In the genomic region with DNA sequence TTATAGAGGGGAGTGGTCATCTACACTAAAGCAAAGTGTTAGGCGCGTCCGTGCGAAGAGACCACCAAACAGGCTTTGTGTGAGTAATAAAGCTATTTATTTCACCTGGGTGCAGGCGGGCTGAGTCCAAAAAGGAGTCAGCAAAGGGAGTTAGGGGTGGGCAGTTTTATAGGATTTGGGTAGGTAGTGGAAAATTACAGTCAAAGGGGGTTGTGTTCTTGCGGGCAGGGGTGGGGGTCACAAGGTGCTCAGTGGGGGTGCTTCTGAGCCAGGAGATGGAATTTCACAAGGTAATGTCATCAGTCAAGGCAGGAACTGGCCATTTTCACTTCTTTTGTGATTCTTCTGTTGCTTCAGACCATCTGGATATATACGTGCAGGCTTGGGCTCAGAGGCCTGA, we compare ENCODE assay signal across 9 cellular contexts. TPM values are rescaled to one million over a fixed set of nuclear protein-coding genes. Genes with fewer than 3 reads are reported as not detected.
DNase-seq lines count a peak whose midpoint lies in the region; ATAC-seq, FAIRE-seq and TF ChIP-seq lines count a peak whose summit lies in the region.
"Had no signal": no experiment of that assay in that cellular context is flagged by ENCODE, and none has a peak within 500 bp of the region (broad histone marks: within the 10 kb centered on the region; RNA-seq: fewer than 3 reads in every experiment).

No MANE protein-coding gene starts in this region.

- peaks cover 34% of the 10 kb centered on the region for H3K36me3 ChIP-seq in astrocyte (ENCODE audit: insufficient read depth, low read length)
- H3K36me3 ChIP-seq in right lobe of liver, result peaks cover 3 to 42% (median 22%) of the 10 kb centered on the region in 4 donors

- no peak for FAIRE-seq in astrocyte (lab: Jason Lieb, UNC)

- peaks cover 46% of the 10 kb centered on the region for H3K36me3 Mint-ChIP-seq in activated naive CD4-positive, alpha-beta T cell treated with anti-CD3 and anti-CD28 coated beads, Interleukin-2, amount 10 ng/mL, durations not matched to agents 7 days and 5 days
- peaks cover 18% of the 10 kb centered on the region for H3K36me3 Mint-ChIP-seq in astrocyte (ENCODE audit: low read depth, unreplicated experiment)
- peaks cover 29% of the 10 kb centered on the region for H3K36me3 Mint-ChIP-seq in type B pancreatic cell

- H3K4me1 Mint-ChIP-seq in activated naive CD4-positive, alpha-beta T cell treated with anti-CD3 and anti-CD28 coated beads, Interleukin-2, amount 10 ng/mL, durations not matched to agents 7 days and 5 days, result peaks cover 55% of the 10 kb centered on the region
- H3K4me1 Mint-ChIP-seq in astrocyte (ENCODE audit: low read depth, unreplicated experiment) (peaks cover 22% of the 10 kb centered on the region), type B pancreatic cell (ENCODE audit: unreplicated experiment) (peaks cover 21% of the 10 kb centered on the region)

- H3K9me3 ChIP-seq in astrocyte (ENCODE audit: insufficient read depth, low read depth, low read length) (no peaks in the 10 kb centered on the region), right lobe of liver (no peaks in the 10 kb centered on the region)

- peaks cover 44% of the 10 kb centered on the region for H3K79me2 ChIP-seq in astrocyte (ENCODE audit: insufficient read depth, low read length)

- H3K4me3 Mint-ChIP-seq in activated naive CD4-positive, alpha-beta T cell treated with anti-CD3 and anti-CD28 coated beads, Interleukin-2, amount 10 ng/mL, durations not matched to agents 7 days and 5 days, result peak overlapping the region; percentile 96
- H3K4me3 Mint-ChIP-seq in astrocyte (ENCODE audit: unreplicated experiment) (peak overlapping the region; percentile 100), type B pancreatic cell (peak overlapping the region; percentile 100)

- H3K4me3 ChIP-seq in astrocyte (ENCODE audit: insufficient read depth, low read depth, low read length), result peak overlapping the region; percentile 88
- peak overlapping the region; percentile 79 to 95 (median 90) for H3K4me3 ChIP-seq in right lobe of liver

- peaks cover 23% of the 10 kb centered on the region for H3K4me1 ChIP-seq in astrocyte (ENCODE audit: insufficient read depth, low read length)
- H3K4me1 ChIP-seq in right lobe of liver, result peaks cover 0 to 12% (median 4%) of the 10 kb centered on the region in 4 donors

- H3K27me3 ChIP-seq in astrocyte (ENCODE audit: insufficient read depth, low read length) (no peaks in the 10 kb centered on the region), right lobe of liver (no peaks in the 10 kb centered on the region)

- H3K9ac ChIP-seq in astrocyte (ENCODE audit: low read length), result peak overlapping the region; percentile 93

- H3K9me3 Mint-ChIP-seq in activated naive CD4-positive, alpha-beta T cell treated with anti-CD3 and anti-CD28 coated beads, Interleukin-2, amount 10 ng/mL, durations not matched to agents 7 days and 5 days, result no peaks in the 10 kb centered on the region
- H3K9me3 Mint-ChIP-seq in astrocyte (ENCODE audit: unreplicated experiment) (no peaks in the 10 kb centered on the region), type B pancreatic cell (no peaks in the 10 kb centered on the region)

- H4K20me1 ChIP-seq in astrocyte (ENCODE audit: insufficient read depth, low read length), result peaks cover 15% of the 10 kb centered on the region

- CTCF ChIA-PET in activated naive CD4-positive, alpha-beta T cell treated with anti-CD3 and anti-CD28 coated beads, Interleukin-2, amount 10 ng/mL, durations not matched to agents 7 days and 5 days (lab: Charles Lee), result interaction anchor here (1.5 to 1.6 kb wide), 2 partner anchors 38 to 54 kb away, joined by 3 to 4 read pairs; partner anchors contain the start of gene CHP1

- ATAC-seq in right lobe of liver (no peak), HG02759 (IDR thresholded peaks at IDR 0.05; ENCODE audit: unreplicated experiment) (no peak)

- peaks cover 4% of the 10 kb centered on the region for H3K27me3 Mint-ChIP-seq in activated naive CD4-positive, alpha-beta T cell treated with anti-CD3 and anti-CD28 coated beads, Interleukin-2, amount 10 ng/mL, durations not matched to agents 7 days and 5 days
- H3K27me3 Mint-ChIP-seq in astrocyte (ENCODE audit: low read depth, unreplicated experiment) (no peaks in the 10 kb centered on the region), type B pancreatic cell (no peaks in the 10 kb centered on the region)

- peak overlapping the region; percentile 93 for H3K4me2 ChIP-seq in astrocyte (ENCODE audit: low read length)

- intact Hi-C loops in right lobe of liver (cut with DNase I), result no loop called here

- TF ChIP-seq POLR2A in right lobe of liver (IDR thresholded peaks at IDR 0.05), result no peak

- H3K27ac Mint-ChIP-seq in activated naive CD4-positive, alpha-beta T cell treated with anti-CD3 and anti-CD28 coated beads, Interleukin-2, amount 10 ng/mL, durations not matched to agents 7 days and 5 days, result peak overlapping the region; percentile 99
- H3K27ac Mint-ChIP-seq in astrocyte (ENCODE audit: unreplicated experiment), result peak overlapping the region; percentile 91
- peak overlapping the region; percentile 94 for H3K27ac Mint-ChIP-seq in type B pancreatic cell

- no peak for DNase-seq in activated naive CD4-positive, alpha-beta T cell treated with anti-CD3 and anti-CD28 coated beads, Interleukin-2, amount 10 ng/mL, durations not matched to agents 7 days and 5 days
- DNase-seq in activated naive CD4-positive, alpha-beta T cell (lab: John Stamatoyannopoulos, UW), result no peak
- DNase-seq in astrocyte (ENCODE audit: low read depth) (no peak), right lobe of liver (no peak), type B pancreatic cell (ENCODE audit: extremely low spot score, unreplicated experiment) (no peak), HUDEP-2 (lab: John Stamatoyannopoulos, UW; ENCODE audit: unreplicated experiment in 76 of 76) (no peak), iPS-NIHi11 (ENCODE audit: low spot score) (no peak)

- no peak overlapping the region for H2AFZ ChIP-seq in astrocyte (ENCODE audit: low read depth, low read length)

- H3K27ac ChIP-seq in astrocyte (ENCODE audit: low read depth, low read length), result peak overlapping the region; percentile 85
- H3K27ac ChIP-seq in right lobe of liver, result peak overlapping the region in 2 of 3 donors; percentile 96 to 98

- 34% methylated on average over 7 of the region's 7 CpGs for WGBS in right lobe of liver (ENCODE audit: insufficient coverage, low coverage, low lambda C conversion rate, missing lambda C conversion rate)

- no peak for TF ChIP-seq CTCF in astrocyte (IDR thresholded peaks at IDR 0.05; ENCODE audit: insufficient read depth, low read depth, low read length)
- no peak for TF ChIP-seq CTCF in right lobe of liver (IDR thresholded peaks at IDR 0.05)
- TF ChIP-seq CTCF in type B pancreatic cell (conservative IDR thresholded peaks at IDR 0.05), result no peak

RNA-seq across cellular contexts. Expression of gene OIP5, which starts 47.1 kb away (rescaled TPM):
- 1.2 and 1.7 TPM in 2 replicates for total RNA-seq in astrocyte
- total RNA-seq in right lobe of liver, result 1 to 10 TPM in 1 of 6 experiments, under 1 TPM in 4, not detected in 1; 0.23 to 1.1 (median 0.82) TPM
- total RNA-seq in type B pancreatic cell (ENCODE audit: low replicate concordance), result 7.3 and 15.8 TPM in 2 replicates

RNA-seq across cellular contexts. Expression of gene NUSAP1, which starts 47.4 kb away (rescaled TPM):
- total RNA-seq in astrocyte, result 6.5 and 7.7 TPM in 2 replicates
- 1 to 10 TPM; 2.2 to 9.3 (median 5.0) TPM for total RNA-seq in right lobe of liver
- 38.8 and 113 TPM in 2 replicates for total RNA-seq in type B pancreatic cell (ENCODE audit: low replicate concordance)

RNA-seq across cellular contexts. Expression of gene CHP1, which starts 54.2 kb away (rescaled TPM):
- total RNA-seq in astrocyte, result 84.1 and 101 TPM in 2 replicates
- 100 to 1,000 TPM; 137 to 270 (median 205) TPM for total RNA-seq in right lobe of liver
- 89.6 and 114 TPM in 2 replicates for total RNA-seq in type B pancreatic cell (ENCODE audit: low replicate concordance)

RNA-seq across cellular contexts. Expression of gene EXD1, which starts 54.7 kb away (rescaled TPM):
- total RNA-seq in astrocyte (0.07 TPM in 1 of 2 replicates, not detected in the other), right lobe of liver (under 1 TPM in 1 of 6 experiments, not detected in 5; 0.22 TPM), type B pancreatic cell (ENCODE audit: low replicate concordance) (not detected in 2 replicates)
- total RNA-seq: Daoy had no signal
